In genomic region chr20:49814057-49814675, GRCh38 we compare ENCODE assay signal across 9 cellular contexts. TPM values are rescaled to one million over a fixed set of nuclear protein-coding genes. Genes with fewer than 3 reads are reported as not detected.
A peak's percentile ranks its signal among the peaks of the same experiment; 100 is the strongest.
DNase-seq lines count a peak whose midpoint lies in the region; ATAC-seq and TF ChIP-seq lines count a peak whose summit lies in the region.
"Had no signal": no experiment of that assay in that cellular context is flagged by ENCODE, and none has a peak within 500 bp of the region (broad histone marks: within the 10 kb centered on the region; RNA-seq: fewer than 3 reads in every experiment).

No MANE protein-coding gene starts in this region.

- TF ChIP-seq CTCF in epithelial cell of esophagus (IDR thresholded peaks at IDR 0.05; ENCODE audit: insufficient read depth, low read depth, low read length, missing control alignments) (no peak), sigmoid colon (IDR thresholded peaks at IDR 0.05) (no peak)

- DNase-seq in NCI-H2107 treated with DMSO at 0.1 percent for 48 hours (lab: John Stamatoyannopoulos, UW; ENCODE audit: unreplicated experiment) (peak; percentile 83), NCI-H2107 (lab: John Stamatoyannopoulos, UW) (no peak), NCI-H748 (lab: John Stamatoyannopoulos, UW; ENCODE audit: unreplicated experiment) (peak; percentile 62), epithelial cell of esophagus (ENCODE audit: low read depth) (peak; percentile 28), sigmoid colon (no peak), activated gamma-delta T cell (lab: John Stamatoyannopoulos, UW) (no peak)
- DNase-seq: NCI-H1048 had no signal

- H3K4me3 ChIP-seq in epithelial cell of esophagus (ENCODE audit: low read length) (no peak overlapping the region), sigmoid colon (no peak overlapping the region)

- TF ChIP-seq EP300 in sigmoid colon (IDR thresholded peaks at IDR 0.05), result no peak

- H3K27me3 ChIP-seq in sigmoid colon, result no peaks in the 10 kb centered on the region

- WGBS in sigmoid colon, 2 donors, result 46 to 68% methylated on average over 5 of the region's 5 CpGs

- peaks cover 0 to 34% (median 4%) of the 10 kb centered on the region in 4 donors for H3K36me3 ChIP-seq in sigmoid colon

- intact Hi-C loops in sigmoid colon (cut with DNase I), result loop anchor here (5.0 kb wide), 1 partner anchor 67 kb away; no protein-coding TSS in a partner anchor

- TF ChIP-seq POLR2A in sigmoid colon (IDR thresholded peaks at IDR 0.05), result no peak

- H3K27ac ChIP-seq in sigmoid colon, result peak overlapping the region; percentile 86 to 98 (median 94)

- ATAC-seq in GM18520 (IDR thresholded peaks at IDR 0.05; ENCODE audit: unreplicated experiment) (no peak), GM18861 (IDR thresholded peaks at IDR 0.05; ENCODE audit: unreplicated experiment) (no peak)

- peaks cover 0 to 18% (median 15%) of the 10 kb centered on the region in 4 donors for H3K4me1 ChIP-seq in sigmoid colon

- H3K9me3 ChIP-seq in sigmoid colon, result no peaks in the 10 kb centered on the region

RNA-seq across cellular contexts. Expression of gene SLC9A8, which starts 1.5 kb away (rescaled TPM):
- total RNA-seq in sigmoid colon, result 1 to 10 TPM; 4.9 to 8.7 (median 6.0) TPM
- 10 to 100 TPM in 1 of 3 donors, 1 to 10 TPM in 2; 1.8 to 14.7 (median 2.4) TPM for polyA plus RNA-seq in sigmoid colon

Comparison
In these comparisons a context has a peak if more than half of its experiments do, and no peak if none do; other contexts are left out.
1. DNase-seq: peak in NCI-H2107 treated with DMSO at 0.1 percent for 48 hours (single experiment), NCI-H748 (single experiment) and epithelial cell of esophagus (single experiment); none in NCI-H2107 (single experiment), sigmoid colon (single experiment) and activated gamma-delta T cell (single experiment).